Comparison of ENCODE assay signal across 17 cellular contexts in genomic region chr2:15968280-15969178, GRCh38. TPM values are rescaled to one million over a fixed set of nuclear protein-coding genes. Genes with fewer than 3 reads are reported as not detected.
DNase-seq lines count a peak whose midpoint lies in the region; ATAC-seq lines count a peak whose summit lies in the region.
"Had no signal": no experiment of that assay in that cellular context is flagged by ENCODE, and none has a peak within 500 bp of the region (broad histone marks: within the 10 kb centered on the region; RNA-seq: fewer than 3 reads in every experiment).

No MANE protein-coding gene starts in this region.

- H3K9me3 ChIP-seq in naive thymus-derived CD4-positive, alpha-beta T cell (ENCODE audit: control insufficient read depth in 2 of 3, low read length in 3 of 3): no peaks in the 10 kb centered on the region
- H3K9me3 ChIP-seq: esophagus squamous epithelium, heart right ventricle had no signal

- CTCF ChIA-PET in activated naive CD4-positive, alpha-beta T cell treated with anti-CD3 and anti-CD28 coated beads, Interleukin-2, amount 10 ng/mL, durations not matched to agents 7 days and 5 days (lab: Charles Lee): no interaction called here
- CTCF ChIA-PET in naive thymus-derived CD4-positive, alpha-beta T cell (lab: Charles Lee): no interaction called here

- no peaks in the 10 kb centered on the region for H3K36me3 Mint-ChIP-seq in activated naive CD4-positive, alpha-beta T cell treated with anti-CD3 and anti-CD28 coated beads, Interleukin-2, amount 10 ng/mL, durations not matched to agents 7 days and 5 days
- H3K36me3 Mint-ChIP-seq in naive thymus-derived CD4-positive, alpha-beta T cell: no peaks in the 10 kb centered on the region

- POLR2A ChIA-PET in naive thymus-derived CD4-positive, alpha-beta T cell (lab: Charles Lee): interaction anchor here (0.7 to 1.2 kb wide), 3 partner anchors 7 to 48 kb away, joined by 3 to 5 read pairs (median 4); no protein-coding TSS in a partner anchor

- H3K27ac Mint-ChIP-seq in activated naive CD4-positive, alpha-beta T cell treated with anti-CD3 and anti-CD28 coated beads, Interleukin-2, amount 10 ng/mL, durations not matched to agents 7 days and 5 days: peak overlapping the region; percentile 54
- peak overlapping the region in 8 of 9 donors; percentile 64 to 91 (median 82) for H3K27ac Mint-ChIP-seq in naive thymus-derived CD4-positive, alpha-beta T cell

- H3K4me1 Mint-ChIP-seq in activated naive CD4-positive, alpha-beta T cell treated with anti-CD3 and anti-CD28 coated beads, Interleukin-2, amount 10 ng/mL, durations not matched to agents 7 days and 5 days: peaks cover 59% of the 10 kb centered on the region
- peaks cover 19 to 75% (median 56%) of the 10 kb centered on the region in 7 donors for H3K4me1 Mint-ChIP-seq in naive thymus-derived CD4-positive, alpha-beta T cell

- H3K4me3 Mint-ChIP-seq in activated naive CD4-positive, alpha-beta T cell treated with anti-CD3 and anti-CD28 coated beads, Interleukin-2, amount 10 ng/mL, durations not matched to agents 7 days and 5 days: no peak overlapping the region
- peak overlapping the region in 4 of 10 donors; percentile 3 to 36 (median 12) for H3K4me3 Mint-ChIP-seq in naive thymus-derived CD4-positive, alpha-beta T cell

- peak; percentile 60 for DNase-seq in activated T-cell treated with anti-CD3 and anti-CD28 coated beads for 48 hours (ENCODE audit: low read depth)
- no peak for DNase-seq in activated T-cell treated with anti-CD3 and anti-CD28 coated beads for 4 hours
- DNase-seq in activated naive CD4-positive, alpha-beta T cell treated with anti-CD3 and anti-CD28 coated beads, Interleukin-2, amount 10 ng/mL, durations not matched to agents 7 days and 5 days: no peak
- no peak for DNase-seq in naive thymus-derived CD4-positive, alpha-beta T cell
- DNase-seq in stimulated activated naive CD8-positive, alpha-beta T cell treated with anti-CD3 and anti-CD28 coated beads, Interleukin-15, Interleukin-2, amounts not matched to agents 100 U/mL and 50 U/mL, for 24 hours: peak; percentile 38
- DNase-seq in NCI-H226: no peak
- DNase-seq in SIG-M5 (lab: John Stamatoyannopoulos, UW): no peak
- DNase-seq: esophagus squamous epithelium, heart right ventricle, Kasumi-1, NCI-H1694, NCI-H524 treated with DMSO at 0.1 percent for 48 hours, T-helper 1 cell had no signal

- H3K27ac ChIP-seq in naive thymus-derived CD4-positive, alpha-beta T cell (ENCODE audit: low read depth, low read length): no peak overlapping the region
- H3K27ac ChIP-seq: coronary artery, esophagus squamous epithelium, heart right ventricle had no signal

- H3K36me3 ChIP-seq in naive thymus-derived CD4-positive, alpha-beta T cell (ENCODE audit: control insufficient read depth in 2 of 3, insufficient read depth in 3 of 3, low read length in 3 of 3): no peaks in the 10 kb centered on the region
- H3K36me3 ChIP-seq: esophagus squamous epithelium, heart right ventricle had no signal

- H3K9me3 Mint-ChIP-seq in activated naive CD4-positive, alpha-beta T cell treated with anti-CD3 and anti-CD28 coated beads, Interleukin-2, amount 10 ng/mL, durations not matched to agents 7 days and 5 days: peaks cover 6% of the 10 kb centered on the region
- peaks cover 0 to 4% (median 0%) of the 10 kb centered on the region in 11 donors for H3K9me3 Mint-ChIP-seq in naive thymus-derived CD4-positive, alpha-beta T cell

- no peak overlapping the region for H3K4me3 ChIP-seq in naive thymus-derived CD4-positive, alpha-beta T cell (ENCODE audit: low read length)
- H3K4me3 ChIP-seq: coronary artery, esophagus squamous epithelium, heart right ventricle had no signal

- peaks cover 10 to 23% of the 10 kb centered on the region in 2 donors for H3K4me1 ChIP-seq in naive thymus-derived CD4-positive, alpha-beta T cell (ENCODE audit: control insufficient read depth in 2 of 2, insufficient read depth in 2 of 2, low read length in 2 of 2)

- peaks cover 8% of the 10 kb centered on the region for H3K27me3 Mint-ChIP-seq in activated naive CD4-positive, alpha-beta T cell treated with anti-CD3 and anti-CD28 coated beads, Interleukin-2, amount 10 ng/mL, durations not matched to agents 7 days and 5 days
- peaks cover 0 to 2% (median 0%) of the 10 kb centered on the region in 5 donors for H3K27me3 Mint-ChIP-seq in naive thymus-derived CD4-positive, alpha-beta T cell

- no peak for ATAC-seq in naive thymus-derived CD4-positive, alpha-beta T cell
- peak; percentile 38 for ATAC-seq in stimulated activated naive CD8-positive, alpha-beta T cell treated with anti-CD3 and anti-CD28 coated beads, Interleukin-15, Interleukin-2, amounts not matched to agents 100 U/mL and 50 U/mL, for 24 hours
- no peak for ATAC-seq in HG02884 (IDR thresholded peaks at IDR 0.05; ENCODE audit: unreplicated experiment)
- ATAC-seq: HCT116, heart right ventricle had no signal

- intact Hi-C loops in naive thymus-derived CD4-positive, alpha-beta T cell (cut with micrococcal nuclease): no loop called here

- no peaks in the 10 kb centered on the region for H3K27me3 ChIP-seq in naive thymus-derived CD4-positive, alpha-beta T cell (ENCODE audit: control insufficient read depth in 2 of 2, insufficient read depth in 2 of 2, low read length in 2 of 2)

RNA-seq across cellular contexts. Expression of gene MYCN, which starts 28.2 kb away (rescaled TPM):
- 1 to 10 TPM in 1 of 5 experiments, under 1 TPM in 3, not detected in 1; 0.21 to 2.3 (median 0.47) TPM for total RNA-seq in naive thymus-derived CD4-positive, alpha-beta T cell
- not detected for polyA plus RNA-seq in naive thymus-derived CD4-positive, alpha-beta T cell
- polyA plus RNA-seq: AG04450 had no signal

Comparison
In these comparisons a context has a peak if more than half of its experiments do, and no peak if none do; other contexts are left out.
1. DNase-seq: peak in activated T-cell treated with anti-CD3 and anti-CD28 coated beads for 48 hours (single experiment) and stimulated activated naive CD8-positive, alpha-beta T cell treated with anti-CD3 and anti-CD28 coated beads, Interleukin-15, Interleukin-2, amounts not matched to agents 100 U/mL and 50 U/mL, for 24 hours (single experiment); none in activated T-cell treated with anti-CD3 and anti-CD28 coated beads for 4 hours (single experiment), activated naive CD4-positive, alpha-beta T cell treated with anti-CD3 and anti-CD28 coated beads, Interleukin-2, amount 10 ng/mL, durations not matched to agents 7 days and 5 days (single experiment), naive thymus-derived CD4-positive, alpha-beta T cell (0 of 9), NCI-H226 (single experiment) and SIG-M5 (single experiment).